8 cellular contexts compared by ENCODE assay signal in the genomic region with DNA sequence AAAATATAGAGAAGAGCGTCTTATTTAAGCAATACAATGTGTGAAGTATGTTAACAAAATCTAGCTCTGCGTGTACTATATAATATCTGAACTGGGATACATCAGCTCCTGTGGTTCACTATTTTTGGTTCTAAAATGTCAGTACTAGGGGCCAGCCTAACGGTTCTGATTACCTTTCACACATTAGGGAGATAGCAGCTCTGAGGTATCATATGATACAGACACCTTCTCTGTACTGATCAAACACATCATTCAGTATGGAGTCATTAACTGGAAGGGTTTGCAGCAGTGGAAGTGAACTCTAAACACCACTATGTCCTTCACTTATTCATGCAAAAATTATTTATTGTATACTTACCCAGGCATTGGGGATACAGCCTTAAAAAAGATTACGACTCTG. TPM values are rescaled to one million over a fixed set of nuclear protein-coding genes. Genes with fewer than 3 reads are reported as not detected.
DNase-seq lines count a peak whose midpoint lies in the region; ATAC-seq and TF ChIP-seq lines count a peak whose summit lies in the region.

No MANE protein-coding gene starts in this region.

- no peaks in the 10 kb centered on the region for H3K27me3 Mint-ChIP-seq in activated naive CD4-positive, alpha-beta T cell treated with anti-CD3 and anti-CD28 coated beads, Interleukin-2, amount 50 U/mL, for 24 hours
- no peaks in the 10 kb centered on the region for H3K27me3 Mint-ChIP-seq in activated T-helper 2 cell treated with anti-CD3 and anti-CD28 coated beads, Interferon-gamma antibody, Interleukin-2, Interleukin-4, amounts not matched to agents 10 μg/mL and 5 μg/mL and 100 μg/mL, durations not matched to agents 14 hours and 24 hours and 36 hours (ENCODE audit: low read depth)

- intact Hi-C loops in activated T-helper 2 cell treated with anti-CD3 and anti-CD28 coated beads, Interferon-gamma antibody, Interleukin-2, Interleukin-4, amounts not matched to agents 10 μg/mL and 5 μg/mL and 100 μg/mL, durations not matched to agents 14 hours and 24 hours and 36 hours (cut with micrococcal nuclease), result loop anchor here (1.0 to 10.0 kb wide), 9 partner anchors 14 to 1991 kb away; a partner anchor contains a TSS
- intact Hi-C loops in upper lobe of right lung (cut with DNase I), result no loop called here

- H3K27ac Mint-ChIP-seq in activated naive CD4-positive, alpha-beta T cell treated with anti-CD3 and anti-CD28 coated beads, Interleukin-2, amount 50 U/mL, for 24 hours, result peak overlapping the region; percentile 99
- peak overlapping the region; percentile 97 for H3K27ac Mint-ChIP-seq in activated T-helper 2 cell treated with anti-CD3 and anti-CD28 coated beads, Interferon-gamma antibody, Interleukin-2, Interleukin-4, amounts not matched to agents 10 μg/mL and 5 μg/mL and 100 μg/mL, durations not matched to agents 14 hours and 24 hours and 36 hours

- no peaks in the 10 kb centered on the region for H3K36me3 ChIP-seq in liver (ENCODE audit: control insufficient read depth in 4 of 4, insufficient read depth in 3 of 4, low read depth in 1 of 4, low read length in 3 of 4)
- H3K36me3 ChIP-seq in upper lobe of right lung, result no peaks in the 10 kb centered on the region

- peaks cover 0 to 30% (median 21%) of the 10 kb centered on the region in 4 donors for H3K4me1 ChIP-seq in liver (ENCODE audit: control insufficient read depth in 4 of 4, insufficient read depth in 4 of 4, low read length in 3 of 4)
- peaks cover 43% of the 10 kb centered on the region for H3K4me1 ChIP-seq in upper lobe of right lung

- no peak for DNase-seq in activated naive CD4-positive, alpha-beta T cell treated with Interleukin-2 at 50 U/mL for 16 hours
- DNase-seq in activated T-helper 2 cell treated with anti-CD3 and anti-CD28 coated beads, Interferon-gamma antibody, Interleukin-2, Interleukin-4, amounts not matched to agents 10 μg/mL and 5 μg/mL and 100 μg/mL, durations not matched to agents 14 hours and 24 hours and 36 hours (ENCODE audit: low spot score), result no peak
- DNase-seq in upper lobe of right lung (no peak), retina (no peak)

- no peak for TF ChIP-seq RAD21 in liver (IDR thresholded peaks at IDR 0.05)

- no peaks in the 10 kb centered on the region for H3K27me3 ChIP-seq in liver (ENCODE audit: control insufficient read depth in 4 of 4, insufficient read depth in 4 of 4, low read length in 3 of 4)
- H3K27me3 ChIP-seq in upper lobe of right lung, result no peaks in the 10 kb centered on the region

- H3K27ac ChIP-seq in liver (ENCODE audit: low read depth in 1 of 2, low read length in 2 of 2) (peak overlapping the region; percentile 91 to 96), upper lobe of right lung (peak overlapping the region; percentile 98)

- H3K4me3 ChIP-seq in liver (ENCODE audit: low read depth in 1 of 3, low read length in 3 of 3) (peak overlapping the region in 2 of 3 donors; percentile 88 to 94), upper lobe of right lung (peak overlapping the region; percentile 96)

- H3K9me3 ChIP-seq in liver (ENCODE audit: control insufficient read depth in 4 of 4, low read length in 3 of 4), result no peaks in the 10 kb centered on the region
- no peaks in the 10 kb centered on the region for H3K9me3 ChIP-seq in upper lobe of right lung

- TF ChIP-seq CTCF in liver (IDR thresholded peaks at IDR 0.05; ENCODE audit: low read depth, low read length, missing input control) (no peak), upper lobe of right lung (IDR thresholded peaks at IDR 0.05) (no peak)

- H3K9ac ChIP-seq in liver (ENCODE audit: low read depth in 1 of 2, low read length in 2 of 2), result peak overlapping the region; percentile 31 to 84

- ATAC-seq in upper lobe of right lung (no peak), GM18861 (IDR thresholded peaks at IDR 0.05; ENCODE audit: unreplicated experiment) (no peak), HG02840 (IDR thresholded peaks at IDR 0.05; ENCODE audit: low FRiP score, unreplicated experiment) (no peak)

- H3K36me3 Mint-ChIP-seq in activated naive CD4-positive, alpha-beta T cell treated with anti-CD3 and anti-CD28 coated beads, Interleukin-2, amount 50 U/mL, for 24 hours, result peaks cover 4% of the 10 kb centered on the region
- peaks cover 24% of the 10 kb centered on the region for H3K36me3 Mint-ChIP-seq in activated T-helper 2 cell treated with anti-CD3 and anti-CD28 coated beads, Interferon-gamma antibody, Interleukin-2, Interleukin-4, amounts not matched to agents 10 μg/mL and 5 μg/mL and 100 μg/mL, durations not matched to agents 14 hours and 24 hours and 36 hours (ENCODE audit: low read depth)

- 65% methylated on average over 4 of the region's 4 CpGs for WGBS in liver

- peaks cover 76% of the 10 kb centered on the region for H3K4me1 Mint-ChIP-seq in activated naive CD4-positive, alpha-beta T cell treated with anti-CD3 and anti-CD28 coated beads, Interleukin-2, amount 50 U/mL, for 24 hours
- H3K4me1 Mint-ChIP-seq in activated T-helper 2 cell treated with anti-CD3 and anti-CD28 coated beads, Interferon-gamma antibody, Interleukin-2, Interleukin-4, amounts not matched to agents 10 μg/mL and 5 μg/mL and 100 μg/mL, durations not matched to agents 14 hours and 24 hours and 36 hours (ENCODE audit: low read depth), result peaks cover 59% of the 10 kb centered on the region

- H3K9me3 Mint-ChIP-seq in activated naive CD4-positive, alpha-beta T cell treated with anti-CD3 and anti-CD28 coated beads, Interleukin-2, amount 50 U/mL, for 24 hours, result no peaks in the 10 kb centered on the region
- H3K9me3 Mint-ChIP-seq in activated T-helper 2 cell treated with anti-CD3 and anti-CD28 coated beads, Interferon-gamma antibody, Interleukin-2, Interleukin-4, amounts not matched to agents 10 μg/mL and 5 μg/mL and 100 μg/mL, durations not matched to agents 14 hours and 24 hours and 36 hours, result no peaks in the 10 kb centered on the region

- H3K4me3 Mint-ChIP-seq in activated naive CD4-positive, alpha-beta T cell treated with anti-CD3 and anti-CD28 coated beads, Interleukin-2, amount 50 U/mL, for 24 hours, result peak overlapping the region; percentile 89
- peak overlapping the region; percentile 88 for H3K4me3 Mint-ChIP-seq in activated T-helper 2 cell treated with anti-CD3 and anti-CD28 coated beads, Interferon-gamma antibody, Interleukin-2, Interleukin-4, amounts not matched to agents 10 μg/mL and 5 μg/mL and 100 μg/mL, durations not matched to agents 14 hours and 24 hours and 36 hours (ENCODE audit: low read depth)

TF ChIP-seq in liver, 16 proteins besides CTCF, POLR2A, EP300 and RAD21:
- no peak for TF ChIP-seq FOXA2 (IDR thresholded peaks at IDR 0.05)
- TF ChIP-seq HNF4G (IDR thresholded peaks at IDR 0.05), result no peak
- TF ChIP-seq TAF1 (conservative IDR thresholded peaks at IDR 0.05), result no peak
- TF ChIP-seq, protein P1, sequence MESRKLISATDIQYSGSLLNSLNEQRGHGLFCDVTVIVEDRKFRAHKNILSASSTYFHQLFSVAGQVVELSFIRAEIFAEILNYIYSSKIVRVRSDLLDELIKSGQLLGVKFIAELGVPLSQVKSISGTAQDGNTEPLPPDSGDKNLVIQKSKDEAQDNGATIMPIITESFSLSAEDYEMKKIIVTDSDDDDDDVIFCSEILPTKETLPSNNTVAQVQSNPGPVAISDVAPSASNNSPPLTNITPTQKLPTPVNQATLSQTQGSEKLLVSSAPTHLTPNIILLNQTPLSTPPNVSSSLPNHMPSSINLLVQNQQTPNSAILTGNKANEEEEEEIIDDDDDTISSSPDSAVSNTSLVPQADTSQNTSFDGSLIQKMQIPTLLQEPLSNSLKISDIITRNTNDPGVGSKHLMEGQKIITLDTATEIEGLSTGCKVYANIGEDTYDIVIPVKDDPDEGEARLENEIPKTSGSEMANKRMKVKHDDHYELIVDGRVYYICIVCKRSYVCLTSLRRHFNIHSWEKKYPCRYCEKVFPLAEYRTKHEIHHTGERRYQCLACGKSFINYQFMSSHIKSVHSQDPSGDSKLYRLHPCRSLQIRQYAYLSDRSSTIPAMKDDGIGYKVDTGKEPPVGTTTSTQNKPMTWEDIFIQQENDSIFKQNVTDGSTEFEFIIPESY (IDR thresholded peaks at IDR 0.05), result no peak
- no peak for TF ChIP-seq RXRA (IDR thresholded peaks at IDR 0.05)
- TF ChIP-seq YY1 (IDR thresholded peaks at IDR 0.05), result no peak
- TF ChIP-seq JUND (IDR thresholded peaks at IDR 0.05), result no peak

RNA-seq across cellular contexts. Expression of a gene that starts 2.1 kb away (rescaled TPM):
- 37.5 and 37.9 TPM in 2 replicates for total RNA-seq in activated T-helper 2 cell treated with anti-CD3 and anti-CD28 coated beads, Interferon-gamma antibody, Interleukin-2, Interleukin-4, amounts not matched to agents 10 μg/mL and 5 μg/mL and 100 μg/mL, durations not matched to agents 14 hours and 24 hours and 36 hours
- total RNA-seq in liver (10 to 100 TPM; 15.8 to 19.7 TPM), upper lobe of right lung (50.6 TPM)
- 1 to 10 TPM; 1.9 to 3.2 TPM for polyA plus RNA-seq in liver

RNA-seq across cellular contexts. Expression of a gene that starts 57.5 kb away (rescaled TPM):
- total RNA-seq in activated T-helper 2 cell treated with anti-CD3 and anti-CD28 coated beads, Interferon-gamma antibody, Interleukin-2, Interleukin-4, amounts not matched to agents 10 μg/mL and 5 μg/mL and 100 μg/mL, durations not matched to agents 14 hours and 24 hours and 36 hours, result 46.8 and 49.3 TPM in 2 replicates
- total RNA-seq in liver (10 to 100 TPM; 14.2 to 15.5 TPM), upper lobe of right lung (26.9 TPM)
- 1 to 10 TPM; 1.8 to 7.2 TPM for polyA plus RNA-seq in liver
